12 cellular contexts compared by ENCODE assay signal in genomic region chr2:190717764-190718651, GRCh38.
DNase-seq lines count a peak whose midpoint lies in the region; TF ChIP-seq lines count a peak whose summit lies in the region.
"Had no signal": no experiment of that assay in that cellular context is flagged by ENCODE, and none has a peak within 500 bp of the region (broad histone marks: within the 10 kb centered on the region; RNA-seq: fewer than 3 reads in every experiment).

No MANE protein-coding gene starts in this region.

- no peak for TF ChIP-seq EP300 in transverse colon (IDR thresholded peaks at IDR 0.05; ENCODE audit: low read depth)

- H3K9me3 ChIP-seq in transverse colon (no peaks in the 10 kb centered on the region), osteoblast (ENCODE audit: low read depth, low read length) (no peaks in the 10 kb centered on the region)

- H3K27me3 ChIP-seq in transverse colon (no peaks in the 10 kb centered on the region), osteoblast (ENCODE audit: insufficient read depth, low read length) (no peaks in the 10 kb centered on the region)
- H3K27me3 ChIP-seq: heart left ventricle had no signal

- no peaks in the 10 kb centered on the region for H4K20me1 ChIP-seq in osteoblast (ENCODE audit: insufficient read depth, low read length)

- peak overlapping the region; percentile 95 for H3K27ac Mint-ChIP-seq in activated naive CD4-positive, alpha-beta T cell treated with anti-CD3 and anti-CD28 coated beads, Interleukin-2, amount 50 U/mL, for 24 hours

- H3K4me2 ChIP-seq in osteoblast (ENCODE audit: insufficient read depth, low read length) = no peak overlapping the region

- in situ Hi-C loops in transverse colon (cut with MboI; ENCODE audit: low pct_ligation_motif_present in 1 of 4, low pct_unique_long_range_greater_than_20kb in 1 of 4, low sequenced_read_pairs in 3 of 4) = no loop called here

- no peaks in the 10 kb centered on the region for H3K79me2 ChIP-seq in osteoblast (ENCODE audit: insufficient read depth, low read length)

- H3K4me3 Mint-ChIP-seq in activated naive CD4-positive, alpha-beta T cell treated with anti-CD3 and anti-CD28 coated beads, Interleukin-2, amount 50 U/mL, for 24 hours = peak overlapping the region; percentile 61
- H3K4me3 Mint-ChIP-seq: neural crest cell had no signal

- H3K36me3 ChIP-seq in transverse colon = no peaks in the 10 kb centered on the region
- no peaks in the 10 kb centered on the region for H3K36me3 ChIP-seq in osteoblast (ENCODE audit: insufficient read depth, low read length)
- H3K36me3 ChIP-seq: heart left ventricle had no signal

- DNase-seq in activated CD8-positive, alpha-beta memory T cell treated with anti-CD3 and anti-CD28 coated beads, Interleukin-2, amount 50 U/mL, for 48 hours = peak; percentile 60
- no peak for DNase-seq in activated CD8-positive, alpha-beta memory T cell treated with anti-CD3 and anti-CD28 coated beads for 24 hours
- DNase-seq in NCI-H2107 (lab: John Stamatoyannopoulos, UW) = peak; percentile 22
- DNase-seq in stimulated activated CD4-positive, alpha-beta T cell treated with anti-CD3 and anti-CD28 coated beads, Interleukin-2, amount 100 ng/mL, for 4 hours (ENCODE audit: low read depth) = peak; percentile 42
- DNase-seq in transverse colon = no peak
- DNase-seq in NCI-H2227 treated with DMSO at 0.1 percent for 48 hours (lab: John Stamatoyannopoulos, UW) = no peak
- no peak for DNase-seq in osteoblast (ENCODE audit: insufficient read length, low spot score, missing footprints)
- DNase-seq: AML-193, OCI-M1 had no signal

- intact Hi-C loops in transverse colon (cut with DNase I; ENCODE audit: low total_unique reads) = no loop called here

- no peak overlapping the region for H2AFZ ChIP-seq in osteoblast (ENCODE audit: low read length)

- TF ChIP-seq CTCF in transverse colon (IDR thresholded peaks at IDR 0.05) = no peak
- no peak for TF ChIP-seq CTCF in osteoblast (IDR thresholded peaks at IDR 0.05; ENCODE audit: extremely low read depth, low read depth, low read length)

- 84 to 100% methylated on average over 4 to 15 of the region's 15 CpGs for WGBS in transverse colon (ENCODE audit: low coverage in 1 of 2), 2 donors

- TF ChIP-seq POLR2A in transverse colon (IDR thresholded peaks at IDR 0.05) = no peak

- no peaks in the 10 kb centered on the region for H3K27me3 Mint-ChIP-seq in activated naive CD4-positive, alpha-beta T cell treated with anti-CD3 and anti-CD28 coated beads, Interleukin-2, amount 50 U/mL, for 24 hours

- H3K4me1 Mint-ChIP-seq in activated naive CD4-positive, alpha-beta T cell treated with anti-CD3 and anti-CD28 coated beads, Interleukin-2, amount 50 U/mL, for 24 hours = peaks cover 73% of the 10 kb centered on the region
- H3K4me1 Mint-ChIP-seq: neural crest cell had no signal

- H3K27ac ChIP-seq in transverse colon = no peak overlapping the region
- H3K27ac ChIP-seq in osteoblast (ENCODE audit: low read depth, low read length) = no peak overlapping the region

- H3K9me3 Mint-ChIP-seq in activated naive CD4-positive, alpha-beta T cell treated with anti-CD3 and anti-CD28 coated beads, Interleukin-2, amount 50 U/mL, for 24 hours = peaks cover 4% of the 10 kb centered on the region

- H3K4me1 ChIP-seq in transverse colon (no peaks in the 10 kb centered on the region), osteoblast (ENCODE audit: insufficient read depth, low read length) (peaks cover 17% of the 10 kb centered on the region)

- H3K36me3 Mint-ChIP-seq in activated naive CD4-positive, alpha-beta T cell treated with anti-CD3 and anti-CD28 coated beads, Interleukin-2, amount 50 U/mL, for 24 hours = no peaks in the 10 kb centered on the region

- no peak overlapping the region for H3K4me3 ChIP-seq in transverse colon
- H3K4me3 ChIP-seq in osteoblast (ENCODE audit: insufficient read depth, low read length) = no peak overlapping the region
- H3K4me3 ChIP-seq: heart left ventricle had no signal

Comparison
In these comparisons a context has a peak if more than half of its experiments do, and no peak if none do; other contexts are left out.
1. DNase-seq: peak in activated CD8-positive, alpha-beta memory T cell treated with anti-CD3 and anti-CD28 coated beads, Interleukin-2, amount 50 U/mL, for 48 hours (single experiment), NCI-H2107 (single experiment) and stimulated activated CD4-positive, alpha-beta T cell treated with anti-CD3 and anti-CD28 coated beads, Interleukin-2, amount 100 ng/mL, for 4 hours (single experiment); none in activated CD8-positive, alpha-beta memory T cell treated with anti-CD3 and anti-CD28 coated beads for 24 hours (single experiment), transverse colon (single experiment), NCI-H2227 treated with DMSO at 0.1 percent for 48 hours (single experiment) and osteoblast (single experiment).